In genomic region chr17:1108560-1108809, GRCh38 we compare ENCODE assay signal across 8 cellular contexts.
A peak's percentile ranks its signal among the peaks of the same experiment; 100 is the strongest.
DNase-seq lines count a peak whose midpoint lies in the region; TF ChIP-seq lines count a peak whose summit lies in the region.

No MANE protein-coding gene starts in this region.

- H3K4me1 Mint-ChIP-seq in dendritic cell treated with granulocyte-macrophage colony-stimulating factor and Interleukin-4, amounts not matched to agents 40 ng/mL and 50 ng/mL, for 4 days (ENCODE audit: low read depth) = peaks cover 80% of the 10 kb centered on the region

- peak overlapping the region; percentile 97 for H3K27ac Mint-ChIP-seq in dendritic cell treated with granulocyte-macrophage colony-stimulating factor and Interleukin-4, amounts not matched to agents 40 ng/mL and 50 ng/mL, for 4 days

- no peak for TF ChIP-seq POLR2A in NB4 (IDR thresholded peaks at IDR 0.05; ENCODE audit: extremely low read depth, insufficient read length)

- no peaks in the 10 kb centered on the region for H3K27me3 ChIP-seq in mucosa of rectum (ENCODE audit: control insufficient read depth in 2 of 2, insufficient read depth in 2 of 2, low read length in 2 of 2)

- peaks cover 49 to 57% of the 10 kb centered on the region in 2 donors for H3K4me1 ChIP-seq in mucosa of rectum (ENCODE audit: control insufficient read depth in 2 of 2, insufficient read depth in 2 of 2, low read length in 2 of 2)

- H3K4me3 ChIP-seq in GM08714 (ENCODE audit: low read length) (peak overlapping the region; percentile 75), NB4 (ENCODE audit: low read depth, low read length) (peak overlapping the region; percentile 52), mucosa of rectum (ENCODE audit: low read length in 2 of 2) (peak overlapping the region; percentile 77 to 85)

- DNase-seq in NB4 (ENCODE audit: low read depth) = no peak
- DNase-seq in NCI-H1048 (lab: John Stamatoyannopoulos, UW) = no peak
- DNase-seq in GM13976 (ENCODE audit: low spot score) = no peak
- DNase-seq in Kasumi-1 (lab: John Stamatoyannopoulos, UW) = no peak
- DNase-seq in germinal center (ENCODE audit: low spot score) = no peak

- peaks cover 67% of the 10 kb centered on the region for H3K36me3 Mint-ChIP-seq in dendritic cell treated with granulocyte-macrophage colony-stimulating factor and Interleukin-4, amounts not matched to agents 40 ng/mL and 50 ng/mL, for 4 days (ENCODE audit: low read depth)

- peak overlapping the region; percentile 96 to 97 for H3K27ac ChIP-seq in mucosa of rectum (ENCODE audit: low read depth in 2 of 2, low read length in 2 of 2)

- TF ChIP-seq CTCF in NB4 (IDR thresholded peaks at IDR 0.05; ENCODE audit: low read depth, low read length) = no peak
- no peak for TF ChIP-seq CTCF in GM13976 (IDR thresholded peaks at IDR 0.05; ENCODE audit: borderline replicate concordance, control extremely low read depth, extremely low read depth, insufficient read depth, missing control alignments)

- intact Hi-C loops in dendritic cell treated with granulocyte-macrophage colony-stimulating factor and Interleukin-4, amounts not matched to agents 40 ng/mL and 50 ng/mL, for 4 days (cut with micrococcal nuclease) = loop anchor here (1.0 kb wide), 1 partner anchor 10 kb away; no protein-coding TSS in a partner anchor

- H3K9me3 Mint-ChIP-seq in dendritic cell treated with granulocyte-macrophage colony-stimulating factor and Interleukin-4, amounts not matched to agents 40 ng/mL and 50 ng/mL, for 4 days = no peaks in the 10 kb centered on the region

- H3K27me3 Mint-ChIP-seq in dendritic cell treated with granulocyte-macrophage colony-stimulating factor and Interleukin-4, amounts not matched to agents 40 ng/mL and 50 ng/mL, for 4 days = no peaks in the 10 kb centered on the region

- in situ Hi-C loops in GM13976 (cut with MboI; ENCODE audit: low sequenced_read_pairs, unreplicated experiment) = no loop called here

- peak overlapping the region; percentile 87 to 89 for H3K9ac ChIP-seq in mucosa of rectum (ENCODE audit: low read depth in 1 of 2, low read length in 2 of 2)

- H3K9me3 ChIP-seq in mucosa of rectum (ENCODE audit: control insufficient read depth in 2 of 2, low read length in 2 of 2) = no peaks in the 10 kb centered on the region

- H3K4me3 Mint-ChIP-seq in dendritic cell treated with granulocyte-macrophage colony-stimulating factor and Interleukin-4, amounts not matched to agents 40 ng/mL and 50 ng/mL, for 4 days = peak overlapping the region; percentile 94

- H3K36me3 ChIP-seq in mucosa of rectum (ENCODE audit: control insufficient read depth in 2 of 2, insufficient read depth in 2 of 2, low read length in 2 of 2) = peaks cover 9 to 11% of the 10 kb centered on the region in 2 donors
